8 cellular contexts compared by ENCODE assay signal in the genomic region with DNA sequence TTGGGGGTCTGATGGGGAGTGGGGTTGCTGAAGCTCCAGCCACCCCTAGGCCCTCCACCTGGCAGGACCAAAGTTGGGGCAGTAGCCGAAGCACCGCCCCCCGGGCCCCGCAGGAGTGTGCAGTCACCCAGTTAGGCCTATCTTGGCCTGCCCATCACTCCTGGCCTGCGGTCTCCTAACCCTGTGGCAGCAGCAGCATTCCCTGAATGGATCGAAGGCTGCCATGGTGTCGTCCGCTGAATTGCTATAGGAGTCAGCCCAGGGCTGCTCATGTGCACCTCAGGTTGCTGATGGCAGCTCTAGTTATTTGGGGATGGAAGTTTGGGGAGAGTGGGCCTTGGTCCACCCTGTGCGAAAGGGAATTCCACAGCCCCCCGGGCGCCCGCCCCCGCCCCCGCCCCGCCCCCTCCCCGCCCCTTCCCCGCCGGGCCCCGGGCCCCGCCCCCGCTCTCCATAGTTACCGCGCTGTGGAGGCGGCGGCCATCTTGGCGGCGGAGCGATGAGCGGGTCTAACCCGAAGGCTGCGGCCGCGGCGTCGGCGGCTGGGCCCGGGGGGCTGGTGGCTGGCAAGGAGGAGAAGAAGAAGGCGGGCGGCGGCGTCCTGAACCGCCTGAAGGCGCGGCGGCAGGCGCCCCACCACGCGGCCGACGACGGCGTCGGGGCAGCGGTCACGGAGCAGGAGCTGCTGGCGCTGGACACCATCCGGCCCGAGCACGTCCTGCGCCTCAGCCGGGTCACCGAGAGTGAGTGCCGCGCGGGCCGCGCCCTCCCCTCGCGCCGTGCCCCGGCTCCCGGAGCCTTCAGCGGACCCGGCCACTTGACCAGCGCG. TPM values are rescaled to one million over a fixed set of nuclear protein-coding genes. Genes with fewer than 3 reads are reported as not detected.
A peak's percentile ranks its signal among the peaks of the same experiment; 100 is the strongest.
DNase-seq lines count a peak whose midpoint lies in the region; ATAC-seq and TF ChIP-seq lines count a peak whose summit lies in the region.

A gene (plus strand): TSS at position 483 of the 829 bp plus-strand sequence. CDS start 17 bp downstream, at position 500.

- under 1% methylated on average over 76 of the region's 76 CpGs for WGBS in liver

- DNase-seq in NCI-H2196 treated with DMSO at 0.1 percent for 48 hours (lab: John Stamatoyannopoulos, UW; ENCODE audit: unreplicated experiment): peak; percentile 48
- DNase-seq in activated CD4-positive, alpha-beta T cell treated with anti-CD3 and anti-CD28 coated beads, Interleukin-2, amount 50 U/mL, for 24 hours (ENCODE audit: low read depth in 1 of 2, low spot score in 1 of 2): peak; percentile 56 to 62
- DNase-seq in dermis blood vessel endothelial cell: peak; percentile 60
- peak; percentile 82 for DNase-seq in stimulated activated CD4-positive, alpha-beta T cell treated with anti-CD3 and anti-CD28 coated beads, Interleukin-4, amount 100 ng/mL, for 1 hour

- TF ChIP-seq RAD21 in liver (IDR thresholded peaks at IDR 0.05): no peak

- no peak for TF ChIP-seq CTCF in liver (IDR thresholded peaks at IDR 0.05; ENCODE audit: low read depth, low read length, missing input control)

- peak; percentile 79 for ATAC-seq in GM18498 (IDR thresholded peaks at IDR 0.05; ENCODE audit: unreplicated experiment)
- ATAC-seq in HG02852 (IDR thresholded peaks at IDR 0.05; ENCODE audit: unreplicated experiment): peak; percentile 49
- ATAC-seq in GM19328 (IDR thresholded peaks at IDR 0.05; ENCODE audit: unreplicated experiment): no peak

- peak within 1 kb of the TSS; percentile 38 to 72 for H3K9ac ChIP-seq in liver (ENCODE audit: low read depth in 1 of 2, low read length in 2 of 2)

- peaks cover 6 to 10% (median 7%) of the 10 kb centered on the region in 4 donors for H3K36me3 ChIP-seq in liver (ENCODE audit: control insufficient read depth in 4 of 4, insufficient read depth in 3 of 4, low read depth in 1 of 4, low read length in 3 of 4)

- H3K27ac ChIP-seq in liver (ENCODE audit: low read depth in 1 of 2, low read length in 2 of 2): peak within 1 kb of the TSS; percentile 81 to 83

- H3K4me3 ChIP-seq in liver (ENCODE audit: low read depth in 1 of 3, low read length in 3 of 3): peak within 1 kb of the TSS; percentile 70 to 94 (median 91)

- H3K4me1 ChIP-seq in liver (ENCODE audit: control insufficient read depth in 4 of 4, insufficient read depth in 4 of 4, low read length in 3 of 4): peaks cover 2 to 22% (median 14%) of the 10 kb centered on the region in 4 donors

- no peaks in the 10 kb centered on the region for H3K27me3 ChIP-seq in liver (ENCODE audit: control insufficient read depth in 4 of 4, insufficient read depth in 4 of 4, low read length in 3 of 4)

- no peaks in the 10 kb centered on the region for H3K9me3 ChIP-seq in liver (ENCODE audit: control insufficient read depth in 4 of 4, low read length in 3 of 4)

TF ChIP-seq in liver, 16 proteins besides CTCF, POLR2A, EP300 and RAD21:
- no peak for TF ChIP-seq FOXA1 (IDR thresholded peaks at IDR 0.05)
- TF ChIP-seq NR2F2 (IDR thresholded peaks at IDR 0.05): no peak
- TF ChIP-seq YY1 (IDR thresholded peaks at IDR 0.05): peak; percentile 74
- TF ChIP-seq FOXA2 (IDR thresholded peaks at IDR 0.05): no peak
- TF ChIP-seq HNF4G (IDR thresholded peaks at IDR 0.05): no peak

RNA-seq across cellular contexts. Expression of the gene that starts here (rescaled TPM):
- total RNA-seq in dermis blood vessel endothelial cell (22.1 and 35.1 TPM in 2 replicates), liver (10 to 100 TPM; 16.8 to 24.8 TPM)
- polyA plus RNA-seq in liver: 1 to 10 TPM; 3.8 to 6.8 TPM
